Comparison of ENCODE assay signal across 8 cellular contexts in genomic region chr4:121189811-121190210, GRCh38.
DNase-seq lines count a peak whose midpoint lies in the region; ATAC-seq and TF ChIP-seq lines count a peak whose summit lies in the region.

No MANE protein-coding gene starts in this region.

- H3K36me3 ChIP-seq in MM.1S (replicated peaks; ENCODE audit: insufficient read depth, low read length): no peaks in the 10 kb centered on the region

- peaks cover 9% of the 10 kb centered on the region for H3F3A ChIP-seq in MM.1S (ENCODE audit: insufficient read depth, low read length)

- H3K4me1 ChIP-seq in MM.1S (ENCODE audit: low read length): peaks cover 30% of the 10 kb centered on the region

- H2AFZ ChIP-seq in MM.1S (ENCODE audit: low read length): peak overlapping the region; percentile 29; the same call in 1 of the 2 replicates

- DNase-seq in GM12864 (ENCODE audit: low read depth) (peak; percentile 37), MM.1S (peak; percentile 88), DMS 273 (lab: John Stamatoyannopoulos, UW; ENCODE audit: unreplicated experiment) (no peak), NCI-H187 (lab: John Stamatoyannopoulos, UW) (no peak), GF-D8 (lab: John Stamatoyannopoulos, UW) (no peak), glomerular visceral epithelial cell (ENCODE audit: extremely low spot score) (no peak)
- peak; percentile 41 for DNase-seq in activated naive CD8-positive, alpha-beta T cell treated with anti-CD3 and anti-CD28 coated beads, Interleukin-2, amount 50 U/mL, for 24 hours

- H3K4me3 ChIP-seq in GM12864 (ENCODE audit: low read depth, low read length) (no peak overlapping the region), MM.1S (ENCODE audit: low read length) (peak overlapping the region; percentile 13; the same call in 1 of the 2 replicates)

- H3K27me3 Mint-ChIP-seq in activated naive CD8-positive, alpha-beta T cell treated with anti-CD3 and anti-CD28 coated beads, Interleukin-2, amount 50 U/mL, for 24 hours: no peaks in the 10 kb centered on the region

- peak overlapping the region; percentile 59 for H3K4me2 ChIP-seq in MM.1S (ENCODE audit: low read depth, low read length)

- H3K4me3 Mint-ChIP-seq in activated naive CD8-positive, alpha-beta T cell treated with anti-CD3 and anti-CD28 coated beads, Interleukin-2, amount 50 U/mL, for 24 hours: peak overlapping the region; percentile 25

- no peaks in the 10 kb centered on the region for H3K79me2 ChIP-seq in MM.1S (ENCODE audit: low read length)

- ATAC-seq in GM21717 (IDR thresholded peaks at IDR 0.05; ENCODE audit: unreplicated experiment): peak; percentile 92
- ATAC-seq in activated naive CD8-positive, alpha-beta T cell treated with anti-CD3 and anti-CD28 coated beads, Interleukin-2, amount 50 U/mL, for 24 hours: peak; percentile 98

- no peaks in the 10 kb centered on the region for H3K27me3 ChIP-seq in MM.1S (replicated peaks; ENCODE audit: insufficient read depth, low read length)

- no peaks in the 10 kb centered on the region for H3K9me3 ChIP-seq in MM.1S (replicated peaks; ENCODE audit: insufficient read depth, low read length)

- peak overlapping the region; percentile 70 for H3K27ac Mint-ChIP-seq in activated naive CD8-positive, alpha-beta T cell treated with anti-CD3 and anti-CD28 coated beads, Interleukin-2, amount 50 U/mL, for 24 hours

- TF ChIP-seq CTCF in GM12864 (IDR thresholded peaks at IDR 0.05; ENCODE audit: low read depth, low read length, missing control alignments) (no peak), MM.1S (IDR thresholded peaks at IDR 0.05; ENCODE audit: low read length) (no peak)

- peak overlapping the region; percentile 11; the same call in 1 of the 2 replicates for H3K9ac ChIP-seq in MM.1S (ENCODE audit: low read length)

- H3K9me2 ChIP-seq in MM.1S (replicated peaks; ENCODE audit: insufficient read depth, low read length): no peaks in the 10 kb centered on the region

- peaks cover 51% of the 10 kb centered on the region for H3K4me1 Mint-ChIP-seq in activated naive CD8-positive, alpha-beta T cell treated with anti-CD3 and anti-CD28 coated beads, Interleukin-2, amount 50 U/mL, for 24 hours

- H4K20me1 ChIP-seq in MM.1S (ENCODE audit: insufficient read depth, low read length): no peaks in the 10 kb centered on the region

- H3K9me3 Mint-ChIP-seq in activated naive CD8-positive, alpha-beta T cell treated with anti-CD3 and anti-CD28 coated beads, Interleukin-2, amount 50 U/mL, for 24 hours: no peaks in the 10 kb centered on the region

- H3K36me3 Mint-ChIP-seq in activated naive CD8-positive, alpha-beta T cell treated with anti-CD3 and anti-CD28 coated beads, Interleukin-2, amount 50 U/mL, for 24 hours (ENCODE audit: low read depth): no peaks in the 10 kb centered on the region

- peak overlapping the region; percentile 34; the same call in 1 of the 2 replicates for H3K27ac ChIP-seq in MM.1S (ENCODE audit: low read length)

Comparison
In these comparisons a context has a peak if more than half of its experiments do, and no peak if none do; other contexts are left out.
1. DNase-seq: peak in GM12864 (single experiment), MM.1S (single experiment) and activated naive CD8-positive, alpha-beta T cell treated with anti-CD3 and anti-CD28 coated beads, Interleukin-2, amount 50 U/mL, for 24 hours (single experiment); none in DMS 273 (single experiment), NCI-H187 (0 of 2), GF-D8 (single experiment) and glomerular visceral epithelial cell (single experiment).